Comparison of ENCODE assay signal across 16 cellular contexts in the genomic region with DNA sequence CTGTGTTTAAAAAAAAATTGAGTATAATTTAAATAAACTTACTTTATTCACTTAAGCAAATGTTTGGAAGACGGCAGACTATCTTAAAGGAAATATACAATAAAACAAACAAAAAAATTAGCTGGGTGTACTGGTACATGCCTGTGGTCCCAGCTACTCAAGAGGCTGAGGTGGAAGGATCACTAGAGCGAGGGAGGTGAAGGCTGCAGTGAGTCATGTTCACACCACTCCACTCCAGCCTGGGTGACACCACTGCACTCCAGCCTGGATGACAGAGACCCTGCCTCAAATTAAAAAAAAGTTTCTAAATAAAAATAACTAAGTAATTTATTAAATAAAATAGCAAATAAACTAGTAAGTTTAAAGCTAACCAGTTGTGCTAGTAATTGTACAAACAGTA. TPM values are rescaled to one million over a fixed set of nuclear protein-coding genes. Genes with fewer than 3 reads are reported as not detected.
DNase-seq lines count a peak whose midpoint lies in the region; ATAC-seq and TF ChIP-seq lines count a peak whose summit lies in the region.
"Had no signal": no experiment of that assay in that cellular context is flagged by ENCODE, and none has a peak within 500 bp of the region (broad histone marks: within the 10 kb centered on the region; RNA-seq: fewer than 3 reads in every experiment).

No MANE protein-coding gene starts in this region.

- no peaks in the 10 kb centered on the region for H3K27me3 ChIP-seq in CD8-positive, alpha-beta T cell (ENCODE audit: insufficient read depth, low read length)
- H3K27me3 ChIP-seq in Panc1 (ENCODE audit: control insufficient read depth, insufficient read depth, low read length) (no peaks in the 10 kb centered on the region), foreskin keratinocyte (no peaks in the 10 kb centered on the region)
- no peaks in the 10 kb centered on the region for H3K27me3 ChIP-seq in CD4-positive, alpha-beta memory T cell (ENCODE audit: insufficient read depth, low read length)
- H3K27me3 ChIP-seq: esophagus muscularis mucosa, hepatocyte had no signal

- H3K4me1 ChIP-seq in CD8-positive, alpha-beta T cell (ENCODE audit: insufficient read depth, low read length), result peaks cover 80% of the 10 kb centered on the region
- peaks cover 30% of the 10 kb centered on the region for H3K4me1 ChIP-seq in Panc1 (ENCODE audit: control insufficient read depth, insufficient read depth, low read length)
- H3K4me1 ChIP-seq in foreskin keratinocyte, result peaks cover 5% of the 10 kb centered on the region
- peaks cover 88% of the 10 kb centered on the region for H3K4me1 ChIP-seq in CD4-positive, alpha-beta memory T cell (ENCODE audit: insufficient read depth, low read length)

- no peaks in the 10 kb centered on the region for H3K9me3 Mint-ChIP-seq in CD8-positive, alpha-beta T cell
- no peaks in the 10 kb centered on the region for H3K9me3 Mint-ChIP-seq in CD4-positive, alpha-beta memory T cell
- H3K9me3 Mint-ChIP-seq: WTC11 had no signal

- H3K4me3 Mint-ChIP-seq in CD8-positive, alpha-beta T cell, result no peak overlapping the region
- peak overlapping the region in 2 of 8 donors; percentile 47 to 86 for H3K4me3 Mint-ChIP-seq in CD4-positive, alpha-beta memory T cell
- H3K4me3 Mint-ChIP-seq: WTC11 had no signal

- ATAC-seq in CD8-positive, alpha-beta T cell, result peak; percentile 49
- ATAC-seq in Panc1, result 0 out of 2 replicates have a peak, but pooled peaks have one; percentile 66
- peak; percentile 69 for ATAC-seq in foreskin keratinocyte
- ATAC-seq in GM18511 (IDR thresholded peaks at IDR 0.05; ENCODE audit: unreplicated experiment), result no peak
- no peak for ATAC-seq in GM19463 (IDR thresholded peaks at IDR 0.05; ENCODE audit: unreplicated experiment)
- ATAC-seq: left colon, WTC11 had no signal

- no TSS peak for BruUV-seq in Panc1 (replicated peaks; lab: Mats Ljungman, UMichigan)

- no peak overlapping the region for H3K27ac ChIP-seq in CD8-positive, alpha-beta T cell (ENCODE audit: low read depth, low read length)
- no peak overlapping the region for H3K27ac ChIP-seq in Panc1 (ENCODE audit: low read length)
- H3K27ac ChIP-seq in foreskin keratinocyte, result no peak overlapping the region
- no peak overlapping the region for H3K27ac ChIP-seq in CD4-positive, alpha-beta memory T cell (ENCODE audit: low read depth, low read length)
- H3K27ac ChIP-seq: esophagus muscularis mucosa, hepatocyte, parathyroid adenoma had no signal

- CTCF ChIA-PET in CD8-positive, alpha-beta T cell (lab: Charles Lee), result interaction anchor here (1.8 kb wide), 1 partner anchor 17 kb away, joined by 9 read pairs; no protein-coding TSS in a partner anchor
- CTCF ChIA-PET in Panc1 (lab: Charles Lee), result interaction anchor here (1.1 kb wide), 1 partner anchor 17 kb away, joined by 3 read pairs; no protein-coding TSS in a partner anchor
- CTCF ChIA-PET in CD4-positive, alpha-beta memory T cell (lab: Charles Lee; ENCODE audit: partially characterized antibody), result interaction anchor here (3.0 kb wide), 1 partner anchor 17 kb away, joined by 20 read pairs; no protein-coding TSS in a partner anchor

- no peak overlapping the region for H3K4me3 ChIP-seq in CD8-positive, alpha-beta T cell (ENCODE audit: low read depth, low read length)
- no peak overlapping the region for H3K4me3 ChIP-seq in Panc1 (ENCODE audit: low read depth in 2 of 2, low read length in 2 of 2)
- no peak overlapping the region for H3K4me3 ChIP-seq in CD4-positive, alpha-beta memory T cell (ENCODE audit: low read length in 2 of 2)
- H3K4me3 ChIP-seq: esophagus muscularis mucosa, hepatocyte had no signal

- H3K36me3 ChIP-seq in CD8-positive, alpha-beta T cell (ENCODE audit: insufficient read depth, low read length), result no peaks in the 10 kb centered on the region
- no peaks in the 10 kb centered on the region for H3K36me3 ChIP-seq in Panc1 (ENCODE audit: control insufficient read depth, insufficient read depth, low read length)
- no peaks in the 10 kb centered on the region for H3K36me3 ChIP-seq in CD4-positive, alpha-beta memory T cell (ENCODE audit: insufficient read depth, low read length)

- H3K36me3 Mint-ChIP-seq in CD8-positive, alpha-beta T cell, result peaks cover 18% of the 10 kb centered on the region
- peaks cover 4 to 21% of the 10 kb centered on the region in 2 donors for H3K36me3 Mint-ChIP-seq in CD4-positive, alpha-beta memory T cell
- H3K36me3 Mint-ChIP-seq: WTC11 had no signal

- no peak for TF ChIP-seq CTCF in CD8-positive, alpha-beta T cell (IDR thresholded peaks at IDR 0.05)
- TF ChIP-seq CTCF in Panc1 (IDR thresholded peaks at IDR 0.05) (no peak), foreskin keratinocyte (conservative IDR thresholded peaks at IDR 0.05) (no peak)

- POLR2A ChIA-PET in CD8-positive, alpha-beta T cell (lab: Charles Lee), result interaction anchor here (1.2 kb wide), 2 partner anchors 8 to 10 kb away, joined by 3 read pairs; no protein-coding TSS in a partner anchor
- POLR2A ChIA-PET in Panc1 (lab: Charles Lee), result interaction anchor here (0.7 kb wide), 1 partner anchor 40 kb away, joined by 3 read pairs; no protein-coding TSS in a partner anchor
- POLR2A ChIA-PET in CD4-positive, alpha-beta memory T cell (lab: Charles Lee; ENCODE audit: partially characterized antibody), result interaction anchor here (0.6 to 1.1 kb wide), 2 partner anchors 8 to 291 kb away, joined by 3 to 4 read pairs; no protein-coding TSS in a partner anchor

- H3K27me3 Mint-ChIP-seq in CD8-positive, alpha-beta T cell (ENCODE audit: low read depth), result no peaks in the 10 kb centered on the region
- no peaks in the 10 kb centered on the region for H3K27me3 Mint-ChIP-seq in CD4-positive, alpha-beta memory T cell

- H3K27ac Mint-ChIP-seq in CD8-positive, alpha-beta T cell, result no peak overlapping the region
- H3K27ac Mint-ChIP-seq in CD4-positive, alpha-beta memory T cell, result peak overlapping the region in 2 of 7 donors; percentile 18 to 29
- H3K27ac Mint-ChIP-seq: WTC11 had no signal

- H3K9me3 ChIP-seq in CD8-positive, alpha-beta T cell (ENCODE audit: low read length), result no peaks in the 10 kb centered on the region
- H3K9me3 ChIP-seq in Panc1 (ENCODE audit: control insufficient read depth, insufficient read depth, low read depth, low read length), result no peaks in the 10 kb centered on the region
- no peaks in the 10 kb centered on the region for H3K9me3 ChIP-seq in CD4-positive, alpha-beta memory T cell (ENCODE audit: control insufficient read depth in 1 of 2, low read length in 2 of 2)
- H3K9me3 ChIP-seq: esophagus muscularis mucosa had no signal

- DNase-seq in ACHN (peak; percentile 44), Panc1 (ENCODE audit: low read depth, low spot score) (no peak), foreskin keratinocyte (no peak)
- no peak for DNase-seq in CD8-positive, alpha-beta T cell
- no peak for DNase-seq in CD4-positive, alpha-beta memory T cell
- DNase-seq: dermis blood vessel endothelial cell, HCEC 1CT, KG1, left colon, NCI-H1694 had no signal

- in situ Hi-C loops in ACHN (cut with HindIII; ENCODE audit: low pct_ligation_motif_present, low pct_unique_long_range_greater_than_20kb, low sequenced_read_pairs) (no loop called here), Panc1 (cut with HindIII; ENCODE audit: low pct_unique_long_range_greater_than_20kb, low sequenced_read_pairs) (no loop called here)

- intact Hi-C loops in CD8-positive, alpha-beta T cell (cut with DNase I, micrococcal nuclease), result no loop called here
- intact Hi-C loops in Panc1 (cut with micrococcal nuclease; ENCODE audit: unreplicated experiment), result no loop called here
- intact Hi-C loops in CD4-positive, alpha-beta memory T cell (cut with micrococcal nuclease), result no loop called here

- H3K4me1 Mint-ChIP-seq in CD8-positive, alpha-beta T cell (ENCODE audit: low read depth), result peaks cover 87% of the 10 kb centered on the region
- H3K4me1 Mint-ChIP-seq in CD4-positive, alpha-beta memory T cell, result peaks cover 57 to 94% (median 74%) of the 10 kb centered on the region in 4 donors

RNA-seq across cellular contexts. Expression of gene PUM2, which starts 7.5 kb away (rescaled TPM):
- total RNA-seq in CD8-positive, alpha-beta T cell, result 10 to 100 TPM; 91.3 to 93.5 TPM
- total RNA-seq in Panc1 (2021; ENCODE audit: unreplicated experiment), result 85.6 TPM
- polyA plus RNA-seq in Panc1 (2012; ENCODE audit: insufficient read length), result 30.1 TPM
- 43.9 and 44.1 TPM in 2 replicates for total RNA-seq in foreskin keratinocyte
- polyA plus RNA-seq in foreskin keratinocyte, result 9.5 and 11.6 TPM in 2 replicates
- total RNA-seq in CD4-positive, alpha-beta memory T cell, result 100 to 1,000 TPM; 161 to 184 TPM
- polyA plus RNA-seq in CD4-positive, alpha-beta memory T cell, result 10 to 100 TPM; 20.3 to 20.5 TPM

Comparison
In these comparisons a context has a peak if more than half of its experiments do, and no peak if none do; other contexts are left out.
1. ATAC-seq: peak in CD8-positive, alpha-beta T cell (single experiment), Panc1 (single experiment) and foreskin keratinocyte (single experiment); none in GM18511 (single experiment) and GM19463 (single experiment).